ENCODE assay signal across 15 cellular contexts in the genomic region with DNA sequence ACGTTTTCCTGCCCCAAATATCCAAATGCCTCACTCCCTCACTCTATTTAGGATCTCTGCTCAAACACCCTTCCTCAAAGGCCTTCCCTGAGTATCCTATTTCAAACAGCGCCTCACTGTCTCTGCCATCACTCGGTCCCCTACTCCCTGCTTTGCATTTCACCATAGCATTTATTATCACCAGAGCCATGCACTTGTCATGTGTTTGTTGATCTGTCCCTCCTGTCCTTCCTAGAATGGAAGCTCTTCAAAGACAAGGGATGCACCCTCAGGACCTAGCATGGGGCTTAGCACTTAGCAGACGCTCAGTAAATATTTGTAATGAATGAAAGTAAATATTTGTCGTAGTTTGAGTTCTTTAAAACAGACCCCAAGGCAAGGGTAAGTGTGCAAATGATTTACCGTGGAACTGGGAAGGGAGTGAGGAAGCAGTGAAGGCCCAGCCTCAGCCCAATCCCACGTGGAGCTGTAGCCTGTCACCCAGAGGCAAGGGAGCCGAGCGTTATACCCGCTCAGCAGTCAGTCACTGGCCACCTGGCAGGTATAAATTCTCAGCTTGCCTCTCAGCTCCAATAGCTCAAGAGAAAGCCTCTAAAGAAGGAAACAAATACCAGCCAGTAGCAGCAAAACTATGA.
"Had no signal": no experiment of that assay in that cellular context is flagged by ENCODE, and none has a peak within 500 bp of the region (broad histone marks: within the 10 kb centered on the region; RNA-seq: fewer than 3 reads in every experiment).

No MANE protein-coding gene starts in this region.

- H3K4me1 ChIP-seq: body of pancreas, tibial artery had no signal

- ATAC-seq: activated T-cell treated with anti-CD3 and anti-CD28 coated beads, Interleukin-2, amount 50 U/mL, for 4 hours; body of pancreas; effector memory CD8-positive, alpha-beta T cell; left lobe of liver; stimulated activated naive CD8-positive, alpha-beta T cell treated with anti-CD3 and anti-CD28 coated beads, Interleukin-15, Interleukin-2, amounts not matched to agents 100 U/mL and 50 U/mL, for 24 hours had no signal

- DNase-seq: activated CD4-positive, alpha-beta memory T cell treated with anti-CD3 and anti-CD28 coated beads, Interleukin-2, amount 10 ng/mL, durations not matched to agents 7 days and 5 days; activated CD4-positive, alpha-beta T cell treated with anti-CD3 and anti-CD28 coated beads for 48 hours; activated CD8-positive, alpha-beta memory T cell treated with anti-CD3 and anti-CD28 coated beads, Interleukin-2, amount 50 U/mL, for 4 hours; activated naive CD4-positive, alpha-beta T cell treated with anti-CD3 and anti-CD28 coated beads for 36 hours; activated T-cell treated with anti-CD3 and anti-CD28 coated beads, Interleukin-2, amount 50 U/mL, for 4 hours; body of pancreas; effector memory CD8-positive, alpha-beta T cell; midbrain; occipital lobe; stimulated activated CD4-positive, alpha-beta T cell treated with anti-CD3 and anti-CD28 coated beads, Interleukin-12 subunit alpha, Interleukin-12 subunit beta, amount 100 ng/mL, for 4 hours; stimulated activated CD4-positive, alpha-beta T cell treated with anti-CD3 and anti-CD28 coated beads, Interleukin-1b, Interleukin-23, amount 100 ng/mL, for 48 hours; stimulated activated naive CD8-positive, alpha-beta T cell treated with anti-CD3 and anti-CD28 coated beads, Interleukin-15, Interleukin-2, amounts not matched to agents 100 U/mL and 50 U/mL, for 24 hours; substantia nigra; tibial artery had no signal

- H3K27ac ChIP-seq: body of pancreas, tibial artery had no signal

- H3K4me3 ChIP-seq: body of pancreas, tibial artery had no signal

- H3K36me3 ChIP-seq: tibial artery had no signal

- H3K27me3 ChIP-seq: body of pancreas had no signal
